ENCODE assay signal across 8 cellular contexts in the genomic region with DNA sequence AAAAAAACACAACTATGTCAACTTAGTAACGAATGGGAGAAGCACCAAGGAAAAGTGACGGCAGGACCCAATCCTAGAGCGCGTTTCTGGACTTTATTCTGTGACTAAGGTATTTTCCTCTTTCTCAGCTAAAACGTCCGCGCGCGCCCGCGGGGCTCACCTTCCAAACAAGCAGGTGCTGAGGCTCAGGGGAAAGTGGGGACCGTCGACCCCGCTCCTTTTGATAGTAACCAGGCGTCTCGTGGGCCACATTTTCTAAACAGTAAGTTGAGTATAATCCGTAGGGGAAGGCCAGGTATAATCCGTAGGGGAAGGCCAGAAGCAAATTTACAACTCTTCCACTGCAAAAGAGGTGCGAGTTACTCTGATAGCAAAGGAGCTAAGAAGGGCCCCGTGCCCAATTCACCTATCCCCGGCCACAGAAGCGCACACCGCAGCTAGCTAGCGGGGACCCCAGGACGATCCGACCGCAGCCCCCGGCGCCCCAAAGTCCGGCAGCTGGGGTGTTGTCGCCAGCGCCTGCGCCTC. TPM values are rescaled to one million over a fixed set of nuclear protein-coding genes. Genes with fewer than 3 reads are reported as not detected.
A peak's percentile ranks its signal among the peaks of the same experiment; 100 is the strongest.
DNase-seq lines count a peak whose midpoint lies in the region; ATAC-seq and TF ChIP-seq lines count a peak whose summit lies in the region.

No MANE protein-coding gene starts in this region.

- peaks cover 36% of the 10 kb centered on the region for H4K20me1 ChIP-seq in SU-DHL-6 (ENCODE audit: low read depth, low read length)

- H3K4me3 ChIP-seq in SU-DHL-6 (ENCODE audit: insufficient read depth, low read length, poor library complexity, severe bottlenecking) (peak overlapping the region; percentile 97), esophagus muscularis mucosa (peak overlapping the region; percentile 55 to 68 (median 63)), ovary (peak overlapping the region; percentile 43)

- no peak for TF ChIP-seq POLR2A in esophagus muscularis mucosa (IDR thresholded peaks at IDR 0.05; ENCODE audit: low read depth)
- no peak for TF ChIP-seq POLR2A in ovary (IDR thresholded peaks at IDR 0.05)

- H3K9me3 ChIP-seq in SU-DHL-6 (ENCODE audit: insufficient read depth, low read length) (no peaks in the 10 kb centered on the region), esophagus muscularis mucosa (no peaks in the 10 kb centered on the region), ovary (no peaks in the 10 kb centered on the region)

- TF ChIP-seq CTCF in SU-DHL-6 (IDR thresholded peaks at IDR 0.05; ENCODE audit: insufficient read depth, low read length, poor library complexity, severe bottlenecking): no peak
- TF ChIP-seq CTCF in esophagus muscularis mucosa (IDR thresholded peaks at IDR 0.05): no peak
- no peak for TF ChIP-seq CTCF in ovary (IDR thresholded peaks at IDR 0.05)

- H3K79me2 ChIP-seq in SU-DHL-6 (ENCODE audit: insufficient read depth, low read length): peaks cover 53% of the 10 kb centered on the region

- H3K27ac ChIP-seq in SU-DHL-6 (ENCODE audit: low read depth, low read length): peak overlapping the region; percentile 79
- no peak overlapping the region for H3K27ac ChIP-seq in esophagus muscularis mucosa (replicated peaks in 1 of 4)
- H3K27ac ChIP-seq in ovary: no peak overlapping the region

- H3K9me2 ChIP-seq in SU-DHL-6 (replicated peaks; ENCODE audit: insufficient read depth, low read length): no peaks in the 10 kb centered on the region

- no peak for ATAC-seq in HG03039 (IDR thresholded peaks at IDR 0.05; ENCODE audit: unreplicated experiment)
- no peak for ATAC-seq in GM18907 (IDR thresholded peaks at IDR 0.05; ENCODE audit: unreplicated experiment)

- H3K27me3 ChIP-seq in SU-DHL-6 (ENCODE audit: low read length) (no peaks in the 10 kb centered on the region), esophagus muscularis mucosa (peaks cover 0 to 50% (median 35%) of the 10 kb centered on the region in 4 donors), ovary (no peaks in the 10 kb centered on the region)

- peaks cover 12 to 23% (median 21%) of the 10 kb centered on the region in 4 donors for H3K4me1 ChIP-seq in esophagus muscularis mucosa
- peaks cover 10% of the 10 kb centered on the region for H3K4me1 ChIP-seq in ovary (ENCODE audit: insufficient read depth)

- H3K9ac ChIP-seq in SU-DHL-6 (ENCODE audit: low read length): peak overlapping the region; percentile 99

- H3K36me3 ChIP-seq in SU-DHL-6 (ENCODE audit: low read length) (peaks cover 42% of the 10 kb centered on the region), esophagus muscularis mucosa (no peaks in the 10 kb centered on the region), ovary (no peaks in the 10 kb centered on the region)

- H3F3A ChIP-seq in SU-DHL-6 (ENCODE audit: insufficient read depth): 0 out of 2 replicates have a peak, but pooled peaks cover 3% of the 10 kb centered on the region

- H2AFZ ChIP-seq in SU-DHL-6 (ENCODE audit: low read depth, low read length, severe bottlenecking): no peak overlapping the region

- peak; percentile 8 for DNase-seq in NCI-H748 (lab: John Stamatoyannopoulos, UW; ENCODE audit: unreplicated experiment)
- DNase-seq in NCI-H748 treated with DMSO at 0.1 percent for 48 hours (lab: John Stamatoyannopoulos, UW): no peak
- DNase-seq in esophagus muscularis mucosa (ENCODE audit: extremely low spot score): no peak
- no peak for DNase-seq in ovary
- no peak for DNase-seq in D341Med (ENCODE audit: low spot score)

- peak overlapping the region; percentile 74 for H3K4me2 ChIP-seq in SU-DHL-6 (ENCODE audit: low read depth, low read length, poor library complexity, severe bottlenecking)

- WGBS in esophagus muscularis mucosa: 3% methylated on average over 20 of the region's 33 CpGs
- 1 to 3% (median 1%) methylated on average over 26 to 33 of the region's 33 CpGs for WGBS in ovary, 3 donors

- intact Hi-C loops in esophagus muscularis mucosa (cut with DNase I) (no loop called here), ovary (cut with DNase I) (no loop called here)

- TF ChIP-seq EP300 in esophagus muscularis mucosa (IDR thresholded peaks at IDR 0.05): no peak
- TF ChIP-seq EP300 in ovary (IDR thresholded peaks at IDR 0.05): no peak

RNA-seq across cellular contexts. Expression of a gene that starts 0.7 kb away (rescaled TPM):
- total RNA-seq in esophagus muscularis mucosa (1 to 10 TPM in 1 of 4 donors, under 1 TPM in 3; 0.17 to 1.2 (median 0.87) TPM), ovary (1 to 10 TPM in 2 of 7 donors, under 1 TPM in 4, not detected in 1; 0.10 to 3.6 (median 0.71) TPM)
- 1 to 10 TPM in 1 of 2 donors, under 1 TPM in 1; 0.23 to 2.8 TPM for polyA plus RNA-seq in ovary

Comparison
In these comparisons a context has a peak if more than half of its experiments do, and no peak if none do; other contexts are left out.
1. H3K4me3 ChIP-seq: peak in every context shown above with its lines; median percentile 97 in SU-DHL-6; 63 in esophagus muscularis mucosa; 43 in ovary.